ENCODE assay signal across 11 cellular contexts in genomic region chr16:71919033-71919432, GRCh38. TPM values are rescaled to one million over a fixed set of nuclear protein-coding genes. Genes with fewer than 3 reads are reported as not detected.
DNase-seq lines count a peak whose midpoint lies in the region; ATAC-seq and TF ChIP-seq lines count a peak whose summit lies in the region.
"Had no signal": no experiment of that assay in that cellular context is flagged by ENCODE, and none has a peak within 500 bp of the region (broad histone marks: within the 10 kb centered on the region; RNA-seq: fewer than 3 reads in every experiment).

No MANE protein-coding gene starts in this region.

- no peaks in the 10 kb centered on the region for H3K9me3 ChIP-seq in Peyer's patch
- H3K9me3 ChIP-seq: breast epithelium, stomach had no signal

- peaks cover 0 to 19% (median 0%) of the 10 kb centered on the region in 4 donors for H3K4me1 ChIP-seq in Peyer's patch
- H3K4me1 ChIP-seq: breast epithelium had no signal

- no peak for TF ChIP-seq CTCF in Peyer's patch (IDR thresholded peaks at IDR 0.05)

- H3K27me3 ChIP-seq in Peyer's patch, result no peaks in the 10 kb centered on the region
- H3K27me3 ChIP-seq: breast epithelium, stomach had no signal

- no peaks in the 10 kb centered on the region for H3K27me3 Mint-ChIP-seq in memory B cell

- in situ Hi-C loops in KBM-7 (cut with MboI; ENCODE audit: low pct_unique_long_range_greater_than_20kb, low sequenced_read_pairs), result no loop called here

- ATAC-seq in GM18861 (IDR thresholded peaks at IDR 0.05; ENCODE audit: unreplicated experiment) (peak; percentile 54), GM21717 (IDR thresholded peaks at IDR 0.05; ENCODE audit: unreplicated experiment) (peak; percentile 84), memory B cell (ENCODE audit: low read depth) (peak; percentile 55)

- H3K4me3 Mint-ChIP-seq in memory B cell, result no peak overlapping the region

- H3K36me3 Mint-ChIP-seq in memory B cell, result peaks cover 50% of the 10 kb centered on the region

- peak overlapping the region; percentile 54 for H3K27ac Mint-ChIP-seq in memory B cell

- peaks cover 19% of the 10 kb centered on the region for H3K4me1 Mint-ChIP-seq in memory B cell

- H3K36me3 ChIP-seq in Peyer's patch, result peaks cover 0 to 88% (median 1%) of the 10 kb centered on the region in 3 donors

- H3K27ac ChIP-seq in Peyer's patch, result no peak overlapping the region
- H3K27ac ChIP-seq: breast epithelium, stomach had no signal

- no peak overlapping the region for H3K4me3 ChIP-seq in Peyer's patch
- H3K4me3 ChIP-seq: breast epithelium, stomach had no signal

- no peaks in the 10 kb centered on the region for H3K9me3 Mint-ChIP-seq in memory B cell

- TF ChIP-seq POLR2A in Peyer's patch (IDR thresholded peaks at IDR 0.05), result no peak

- DNase-seq in KBM-7 (peak; percentile 60), memory B cell (ENCODE audit: low spot score in 2 of 2) (no peak), mesenteric fat pad (ENCODE audit: low spot score) (no peak), GDM1 (lab: John Stamatoyannopoulos, UW) (no peak), cortex of kidney (lab: John Stamatoyannopoulos, UW) (no peak), Peyer's patch (no peak)
- DNase-seq: NCI-H510A treated with DMSO at 0.1 percent for 48 hours, stomach had no signal

RNA-seq across cellular contexts. Expression of gene IST1, which starts 23.7 kb away (rescaled TPM):
- total RNA-seq in mesenteric fat pad (171 TPM), Peyer's patch (100 to 1,000 TPM; 228 to 274 (median 261) TPM)

RNA-seq across cellular contexts. Expression of gene ZNF821, which starts 35.1 kb away (rescaled TPM):
- total RNA-seq in mesenteric fat pad (6.7 TPM), Peyer's patch (10 to 100 TPM; 16.5 to 22.0 (median 19.3) TPM)
